In genomic region chrX:153927686-153927935, GRCh38 we compare ENCODE assay signal across 8 cellular contexts. TPM values are rescaled to one million over a fixed set of nuclear protein-coding genes. Genes with fewer than 3 reads are reported as not detected.
DNase-seq lines count a peak whose midpoint lies in the region; ATAC-seq and TF ChIP-seq lines count a peak whose summit lies in the region.

No MANE protein-coding gene starts in this region.

- no peak for TF ChIP-seq CTCF in RWPE2 (IDR thresholded peaks at IDR 0.05; ENCODE audit: poor library complexity, severe bottlenecking)
- no peak for TF ChIP-seq CTCF in esophagus squamous epithelium (IDR thresholded peaks at IDR 0.05)
- no peak for TF ChIP-seq CTCF in psoas muscle (IDR thresholded peaks at IDR 0.05)

- ATAC-seq in RWPE2 (ENCODE audit: low read depth), result no peak; the same call in 2 of the 3 replicates
- ATAC-seq in psoas muscle, result peak in 3 of 4 donors; percentile 0 to 5 (median 4)
- ATAC-seq in GM18505 (IDR thresholded peaks at IDR 0.05; ENCODE audit: unreplicated experiment), result no peak
- no peak for ATAC-seq in GM18909 (IDR thresholded peaks at IDR 0.05; ENCODE audit: poor library complexity, unreplicated experiment)

- WGBS in esophagus squamous epithelium, 2 donors, result 3 to 30% methylated on average over 5 of the region's 6 CpGs
- WGBS in psoas muscle, 3 donors, result 0 to 14% (median 0%) methylated on average over 2 to 6 of the region's 6 CpGs

- TF ChIP-seq POLR2A in esophagus squamous epithelium (IDR thresholded peaks at IDR 0.05) (no peak), GM18505 (IDR thresholded peaks at IDR 0.05; ENCODE audit: borderline replicate concordance, extremely low read depth, insufficient read depth, insufficient read length) (no peak)

- intact Hi-C loops in esophagus squamous epithelium (cut with DNase I), result no loop called here
- intact Hi-C loops in psoas muscle (cut with DNase I), result no loop called here

- DNase-seq in RWPE2 (ENCODE audit: low spot score), result no peak
- no peak for DNase-seq in esophagus squamous epithelium (lab: John Stamatoyannopoulos, UW)
- DNase-seq in psoas muscle, result no peak
- no peak for DNase-seq in NCI-H446 treated with DMSO at 0.1 percent for 48 hours (lab: John Stamatoyannopoulos, UW)
- no peak for DNase-seq in NCI-H526 treated with DMSO at 0.1 percent for 48 hours (lab: John Stamatoyannopoulos, UW)

- no peaks in the 10 kb centered on the region for H3K27me3 ChIP-seq in RWPE2 (ENCODE audit: insufficient read depth, poor library complexity, severe bottlenecking)
- H3K27me3 ChIP-seq in esophagus squamous epithelium, result no peaks in the 10 kb centered on the region
- H3K27me3 ChIP-seq in psoas muscle (ENCODE audit: insufficient read depth in 3 of 3, low read length in 2 of 3), result no peaks in the 10 kb centered on the region

- peak overlapping the region; percentile 63 for H3K9ac ChIP-seq in ES-I3 (ENCODE audit: low read depth, low read length)

- H3K4me1 ChIP-seq in ES-I3 (ENCODE audit: insufficient read depth, low read length) (peaks cover 14% of the 10 kb centered on the region), RWPE2 (ENCODE audit: insufficient read depth, poor library complexity, severe bottlenecking) (no peaks in the 10 kb centered on the region), esophagus squamous epithelium (peaks cover 19 to 58% (median 22%) of the 10 kb centered on the region in 3 donors), psoas muscle (peaks cover 32% of the 10 kb centered on the region)

- H3K4me3 ChIP-seq in RWPE2 (ENCODE audit: severe bottlenecking) (peak overlapping the region; percentile 63), esophagus squamous epithelium (peak overlapping the region; percentile 46 to 78 (median 58)), psoas muscle (peak overlapping the region; percentile 86)

- no peaks in the 10 kb centered on the region for H3K9me3 ChIP-seq in ES-I3 (ENCODE audit: control insufficient read depth, insufficient read depth, low read length)
- no peaks in the 10 kb centered on the region for H3K9me3 ChIP-seq in RWPE2 (ENCODE audit: severe bottlenecking)
- H3K9me3 ChIP-seq in esophagus squamous epithelium, result no peaks in the 10 kb centered on the region
- H3K9me3 ChIP-seq in psoas muscle, result no peaks in the 10 kb centered on the region

- H3K36me3 ChIP-seq in ES-I3 (ENCODE audit: insufficient read depth, low read length) (0 out of 2 replicates have a peak, but pooled peaks cover 5% of the 10 kb centered on the region), RWPE2 (ENCODE audit: low read depth) (no peaks in the 10 kb centered on the region; the same call in 1 of the 2 replicates), esophagus squamous epithelium (peaks cover 0 to 32% (median 0%) of the 10 kb centered on the region in 3 donors), psoas muscle (ENCODE audit: insufficient read depth in 1 of 2, low read depth in 1 of 2) (peaks cover 3 to 36% of the 10 kb centered on the region in 2 donors)

- peak overlapping the region; percentile 91 for H3K27ac ChIP-seq in RWPE2 (ENCODE audit: poor library complexity, severe bottlenecking)
- H3K27ac ChIP-seq in esophagus squamous epithelium, result peak overlapping the region; percentile 95 to 98 (median 97)
- H3K27ac ChIP-seq in psoas muscle, result peak overlapping the region; percentile 94

RNA-seq across cellular contexts. Expression of gene ARHGAP4, which starts 1.5 kb away (rescaled TPM):
- total RNA-seq in esophagus squamous epithelium (10 to 100 TPM in 1 of 4 donors, 1 to 10 TPM in 3; 3.9 to 18.3 (median 7.6) TPM), psoas muscle (1 to 10 TPM; 5.1 to 8.0 (median 6.4) TPM)
- 1 to 10 TPM; 5.8 to 7.6 (median 6.8) TPM for polyA plus RNA-seq in psoas muscle

RNA-seq across cellular contexts. Expression of gene NAA10, which starts 7.2 kb away (rescaled TPM):
- 10 to 100 TPM; 42.5 to 92.5 (median 87.6) TPM for total RNA-seq in esophagus squamous epithelium
- total RNA-seq in psoas muscle, result 100 to 1,000 TPM; 105 to 166 (median 115) TPM
- 100 to 1,000 TPM; 168 to 203 (median 193) TPM for polyA plus RNA-seq in psoas muscle

RNA-seq across cellular contexts. Expression of gene RENBP, which starts 16.8 kb away (rescaled TPM):
- total RNA-seq in esophagus squamous epithelium, result 1 to 10 TPM in 2 of 4 donors, under 1 TPM in 1, not detected in 1; 0.45 to 7.6 (median 3.1) TPM
- 1 to 10 TPM; 2.9 to 4.4 (median 3.6) TPM for total RNA-seq in psoas muscle
- polyA plus RNA-seq in psoas muscle, result 1 to 10 TPM in 2 of 3 donors, under 1 TPM in 1; 0.97 to 1.9 (median 1.4) TPM

RNA-seq across cellular contexts. Expression of gene AVPR2, which starts 23.1 kb away (rescaled TPM):
- 1 to 10 TPM in 1 of 4 donors, under 1 TPM in 3; 0.19 to 1.3 (median 0.29) TPM for total RNA-seq in esophagus squamous epithelium
- 1 to 10 TPM; 1.3 to 4.8 (median 2.0) TPM for total RNA-seq in psoas muscle
- polyA plus RNA-seq in psoas muscle, result 1 to 10 TPM; 1.4 to 3.2 (median 2.5) TPM

RNA-seq across cellular contexts. Expression of gene L1CAM, which starts 41.6 kb away (rescaled TPM):
- 1 to 10 TPM in 2 of 4 donors, under 1 TPM in 2; 0.35 to 3.2 (median 1.3) TPM for total RNA-seq in esophagus squamous epithelium
- 1 to 10 TPM in 2 of 4 donors, under 1 TPM in 2; 0.22 to 1.5 (median 0.90) TPM for total RNA-seq in psoas muscle
- polyA plus RNA-seq in psoas muscle, result under 1 TPM; 0.36 to 0.46 (median 0.39) TPM

Comparison
In these comparisons a context has a peak if more than half of its experiments do, and no peak if none do; other contexts are left out.
1. ATAC-seq: peak in psoas muscle (3 of 4); none in RWPE2 (single experiment), GM18505 (single experiment) and GM18909 (single experiment).
2. Peak in every context shown above with its lines, with median percentiles within 50 percentile points of each other: H3K27ac ChIP-seq and H3K4me3 ChIP-seq.